Comparison of ENCODE assay signal across 21 cellular contexts in the genomic region with DNA sequence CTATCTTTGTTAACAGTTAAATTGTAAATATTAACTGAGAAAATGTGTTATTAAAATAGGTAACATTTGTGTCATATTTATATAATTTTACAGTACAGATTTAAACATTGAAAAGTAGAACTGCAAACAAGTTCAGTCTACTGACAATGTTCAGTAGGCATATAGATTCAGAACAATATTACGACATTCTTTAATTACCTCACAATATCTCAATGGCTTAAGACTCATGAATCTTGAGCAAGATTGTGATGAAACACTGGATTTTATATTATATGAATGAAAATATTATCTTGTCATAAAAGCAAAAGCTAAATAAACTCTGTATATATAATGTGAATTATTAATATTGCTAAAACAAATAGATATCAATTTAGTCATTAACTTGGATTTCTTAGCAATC.
"Had no signal": no experiment of that assay in that cellular context is flagged by ENCODE, and none has a peak within 500 bp of the region (broad histone marks: within the 10 kb centered on the region; RNA-seq: fewer than 3 reads in every experiment).

No MANE protein-coding gene starts in this region.

- H3K36me3 ChIP-seq: MG63 had no signal

- H3K27ac ChIP-seq: SK-N-MC, VCaP had no signal

- H3K9me3 ChIP-seq: MG63 had no signal

- H3K27me3 ChIP-seq: MG63 had no signal

- H3K4me3 ChIP-seq: MG63, SK-N-MC had no signal

- DNase-seq: activated CD4-positive, alpha-beta memory T cell treated with anti-CD3 and anti-CD28 coated beads for 36 hours; activated CD4-positive, alpha-beta T cell treated with anti-CD3 and anti-CD28 coated beads, Interleukin-2, amount 10 ng/mL, durations not matched to agents 7 days and 5 days; activated CD4-positive, CD25-positive, alpha-beta regulatory T cell; activated CD8-positive, alpha-beta memory T cell treated with anti-CD3 and anti-CD28 coated beads for 24 hours; activated gamma-delta T cell; activated naive CD4-positive, alpha-beta T cell treated with anti-CD3 and anti-CD28 coated beads for 36 hours; activated T-cell treated with anti-CD3 and anti-CD28 coated beads, Interleukin-2, amount 50 U/mL, for 4 hours; aorta; MG63; NCI-H1092 treated with DMSO at 0.1 percent for 48 hours; NCI-H1417 treated with DMSO at 0.1 percent for 48 hours; NCI-H1694; NCI-H2029; NCI-H2107; NCI-H2171 treated with DMSO at 0.1 percent for 48 hours; NCI-H226; NCI-H526; T-helper 1 cell had no signal

- ATAC-seq: activated T-cell treated with anti-CD3 and anti-CD28 coated beads, Interleukin-2, amount 50 U/mL, for 4 hours; activated T-helper 17 cell treated with anti-CD3 and anti-CD28 coated beads, Interleukin-2, amount 50 U/mL, for 72 hours had no signal
